ENCODE assay signal across 8 cellular contexts in genomic region chr15:85858586-85859375, GRCh38.
DNase-seq lines count a peak whose midpoint lies in the region; ATAC-seq and TF ChIP-seq lines count a peak whose summit lies in the region.

No MANE protein-coding gene starts in this region.

- TF ChIP-seq CTCF in AG04449 (IDR thresholded peaks at IDR 0.05; ENCODE audit: insufficient read depth, low read length, missing control alignments) (peak; percentile 83), kidney epithelial cell (IDR thresholded peaks at IDR 0.05; ENCODE audit: insufficient read depth, low read length, poor library complexity, severe bottlenecking) (peak; percentile 80)

- no peak overlapping the region for H3K27ac ChIP-seq in caudate nucleus (ENCODE audit: low read depth, low read length)

- H3K27me3 ChIP-seq in kidney epithelial cell (ENCODE audit: control insufficient read depth, insufficient read depth, low read length) = peaks cover 13% of the 10 kb centered on the region

- H3K4me3 ChIP-seq in AG04449 (ENCODE audit: low read depth, low read length) (peak overlapping the region; percentile 23), kidney epithelial cell (ENCODE audit: low read depth, low read length) (no peak overlapping the region)

- POLR2A ChIA-PET in AG04449 (lab: Yijun Ruan, JAX) = no interaction called here

- DNase-seq in AG04449 (ENCODE audit: low read depth, low spot score) (no peak), NCI-H2107 treated with DMSO at 0.1 percent for 48 hours (lab: John Stamatoyannopoulos, UW; ENCODE audit: unreplicated experiment) (peak; percentile 3), caudate nucleus (lab: John Stamatoyannopoulos, UW) (peak in 53 of 61 donors; percentile 6 to 71 (median 37)), kidney epithelial cell (ENCODE audit: low read depth) (no peak)
- DNase-seq in activated CD4-positive, CD25-positive, alpha-beta regulatory T cell treated with anti-CD3 and anti-CD28 coated beads, Interleukin-2, amount 50 U/mL, for 16 hours (ENCODE audit: low read depth, low spot score) = peak; percentile 60
- DNase-seq in stimulated activated CD4-positive, alpha-beta T cell treated with anti-CD3 and anti-CD28 coated beads, Interleukin-2, amount 100 ng/mL, for 4 hours (ENCODE audit: low read depth) = peak; percentile 57

- H3K36me3 ChIP-seq in kidney epithelial cell (ENCODE audit: control insufficient read depth, insufficient read depth, low read length) = no peaks in the 10 kb centered on the region

- CTCF ChIA-PET in AG04449 (lab: Yijun Ruan, JAX) = interaction anchor here (1.0 to 1.8 kb wide), 8 partner anchors 9 to 130 kb away, joined by 3 to 11 read pairs (median 5); no protein-coding TSS in a partner anchor

- ATAC-seq in GM18520 (IDR thresholded peaks at IDR 0.05; ENCODE audit: unreplicated experiment) = peak; percentile 58
- peak; percentile 89 for ATAC-seq in HG03045 (IDR thresholded peaks at IDR 0.05; ENCODE audit: unreplicated experiment)

Comparison
In these comparisons a context has a peak if more than half of its experiments do, and no peak if none do; other contexts are left out.
1. DNase-seq: peak in NCI-H2107 treated with DMSO at 0.1 percent for 48 hours (single experiment), activated CD4-positive, CD25-positive, alpha-beta regulatory T cell treated with anti-CD3 and anti-CD28 coated beads, Interleukin-2, amount 50 U/mL, for 16 hours (single experiment), caudate nucleus (53 of 61) and stimulated activated CD4-positive, alpha-beta T cell treated with anti-CD3 and anti-CD28 coated beads, Interleukin-2, amount 100 ng/mL, for 4 hours (single experiment); none in AG04449 (single experiment) and kidney epithelial cell (single experiment).